Comparison of ENCODE assay signal across 10 cellular contexts in the genomic region with DNA sequence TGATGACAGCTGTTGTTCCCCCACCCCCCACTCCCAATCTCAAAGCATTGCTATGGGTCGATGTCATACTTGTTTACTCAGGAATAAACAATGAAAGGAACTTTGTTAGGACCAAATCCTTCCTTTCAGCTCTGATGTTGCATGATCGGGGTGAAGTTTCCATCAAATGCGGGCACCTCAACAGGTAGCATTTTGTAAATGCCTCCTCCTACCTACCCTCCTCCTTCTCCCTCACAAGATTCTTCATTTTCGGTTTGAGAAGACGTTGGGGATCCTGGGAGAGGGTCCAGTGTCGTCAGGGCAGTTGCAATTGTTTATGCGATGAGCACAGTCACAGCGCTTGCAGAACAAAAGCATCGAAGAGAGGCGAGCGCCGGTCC. TPM values are rescaled to one million over a fixed set of nuclear protein-coding genes. Genes with fewer than 3 reads are reported as not detected.
DNase-seq lines count a peak whose midpoint lies in the region; ATAC-seq and TF ChIP-seq lines count a peak whose summit lies in the region.
"Had no signal": no experiment of that assay in that cellular context is flagged by ENCODE, and none has a peak within 500 bp of the region (broad histone marks: within the 10 kb centered on the region; RNA-seq: fewer than 3 reads in every experiment).

No MANE protein-coding gene starts in this region.

- H3K9me2 ChIP-seq in DOHH2 (replicated peaks; ENCODE audit: control insufficient read depth, low read length) (no peaks in the 10 kb centered on the region), SU-DHL-6 (replicated peaks; ENCODE audit: insufficient read depth, low read length) (no peaks in the 10 kb centered on the region), hepatocyte (replicated peaks; ENCODE audit: insufficient read depth) (no peaks in the 10 kb centered on the region)

- no peak overlapping the region for H3K27ac ChIP-seq in DOHH2 (ENCODE audit: low read depth, low read length)
- H3K27ac ChIP-seq in SU-DHL-6 (ENCODE audit: low read depth, low read length), result no peak overlapping the region
- peak overlapping the region; percentile 79 for H3K27ac ChIP-seq in hepatocyte
- no peak overlapping the region for H3K27ac ChIP-seq in trophoblast cell (ENCODE audit: low read depth, low read length)

- H3K4me1 ChIP-seq in DOHH2 (ENCODE audit: control insufficient read depth, low read length) (peaks cover 15% of the 10 kb centered on the region), hepatocyte (ENCODE audit: insufficient read depth) (peaks cover 8% of the 10 kb centered on the region), trophoblast cell (ENCODE audit: control insufficient read depth in 1 of 2, insufficient read depth in 2 of 2, low read length in 2 of 2) (peaks cover 13 to 22% of the 10 kb centered on the region in 2 experiments)

- no peak overlapping the region for H4K12ac ChIP-seq in trophoblast cell (ENCODE audit: low read depth, low read length)

- H2AFZ ChIP-seq in SU-DHL-6 (ENCODE audit: low read depth, low read length, severe bottlenecking) (no peak overlapping the region), hepatocyte (peak overlapping the region; percentile 79), trophoblast cell (ENCODE audit: insufficient read depth, low read length, poor library complexity) (no peak overlapping the region)

- H3K4me3 ChIP-seq in DOHH2 (ENCODE audit: low read length), result peak overlapping the region; percentile 74
- H3K4me3 ChIP-seq in SU-DHL-6 (ENCODE audit: insufficient read depth, low read length, poor library complexity, severe bottlenecking), result no peak overlapping the region
- H3K4me3 ChIP-seq in hepatocyte, result peak overlapping the region; percentile 86
- H3K4me3 ChIP-seq in trophoblast cell (ENCODE audit: low read depth, low read length), result no peak overlapping the region

- H3K36me3 ChIP-seq in DOHH2 (ENCODE audit: control insufficient read depth, low read length) (no peaks in the 10 kb centered on the region), SU-DHL-6 (ENCODE audit: low read length) (no peaks in the 10 kb centered on the region), hepatocyte (replicated peaks; ENCODE audit: insufficient read depth, low read depth) (no peaks in the 10 kb centered on the region), trophoblast cell (ENCODE audit: control insufficient read depth in 1 of 2, insufficient read depth in 2 of 2, low read length in 2 of 2) (no peaks in the 10 kb centered on the region)

- no peak overlapping the region for H2BK5ac ChIP-seq in trophoblast cell (ENCODE audit: low read depth, low read length, poor library complexity)

- peak overlapping the region; percentile 79 for H3K4me2 ChIP-seq in DOHH2 (ENCODE audit: low read length)
- H3K4me2 ChIP-seq in SU-DHL-6 (ENCODE audit: low read depth, low read length, poor library complexity, severe bottlenecking), result peak overlapping the region; percentile 71
- peak overlapping the region; percentile 94 for H3K4me2 ChIP-seq in hepatocyte
- H3K4me2 ChIP-seq in trophoblast cell (ENCODE audit: low read length), result peak overlapping the region; percentile 67

- H3K23ac ChIP-seq in trophoblast cell (ENCODE audit: low read length), result no peak overlapping the region

- H3F3A ChIP-seq in DOHH2 (ENCODE audit: control insufficient read depth, insufficient read depth), result no peaks in the 10 kb centered on the region
- H3F3A ChIP-seq in SU-DHL-6 (ENCODE audit: insufficient read depth), result no peaks in the 10 kb centered on the region

- DNase-seq in hepatocyte (ENCODE audit: low spot score) (no peak), trophoblast cell (no peak), T1000 (lab: John Stamatoyannopoulos, UW) (no peak), HuH-7 (ENCODE audit: low spot score) (no peak)
- DNase-seq: activated gamma-delta T cell treated with Interleukin-2 at 50 U/mL for 16 hours, GOT3 had no signal

- H3K79me1 ChIP-seq in trophoblast cell (ENCODE audit: low read length), result peaks cover 4% of the 10 kb centered on the region

- no peak overlapping the region for H3K18ac ChIP-seq in trophoblast cell (ENCODE audit: low read length)

- no peak overlapping the region for H2BK12ac ChIP-seq in trophoblast cell (ENCODE audit: low read length)

- H2BK120ac ChIP-seq in trophoblast cell (ENCODE audit: insufficient read depth, low read length, poor library complexity), result no peak overlapping the region

- TF ChIP-seq CTCF in DOHH2 (IDR thresholded peaks at IDR 0.05; ENCODE audit: low read depth, low read length, poor library complexity, severe bottlenecking) (no peak), SU-DHL-6 (IDR thresholded peaks at IDR 0.05; ENCODE audit: insufficient read depth, low read length, poor library complexity, severe bottlenecking) (no peak), hepatocyte (IDR thresholded peaks at IDR 0.05; ENCODE audit: poor library complexity) (no peak)

- no peak overlapping the region for H4K8ac ChIP-seq in trophoblast cell (ENCODE audit: low read depth, low read length)

- H3K9ac ChIP-seq in SU-DHL-6 (ENCODE audit: low read length), result no peak overlapping the region
- H3K9ac ChIP-seq in trophoblast cell (ENCODE audit: low read length), result no peak overlapping the region

- no peak for TF ChIP-seq POLR2A in GM18505 (IDR thresholded peaks at IDR 0.05; ENCODE audit: borderline replicate concordance, extremely low read depth, insufficient read depth, insufficient read length)

- H3K9me3 ChIP-seq in DOHH2 (ENCODE audit: control insufficient read depth, insufficient read depth, low read length) (no peaks in the 10 kb centered on the region), SU-DHL-6 (ENCODE audit: insufficient read depth, low read length) (no peaks in the 10 kb centered on the region), hepatocyte (ENCODE audit: low read depth) (no peaks in the 10 kb centered on the region), trophoblast cell (ENCODE audit: insufficient read depth, low read depth, low read length) (peaks cover 2% of the 10 kb centered on the region)

- H4K91ac ChIP-seq in trophoblast cell (ENCODE audit: low read depth, low read length), result no peak overlapping the region

- H3K4ac ChIP-seq in trophoblast cell (ENCODE audit: low read depth, low read length), result no peak overlapping the region

- 2% methylated on average over 12 of the region's 12 CpGs for WGBS in hepatocyte (ENCODE audit: low lambda C conversion rate, missing lambda C conversion rate)
- no CpG with 5 or more reads among the region's 12 CpGs for WGBS in trophoblast cell (ENCODE audit: extremely low coverage, insufficient coverage, insufficient read length)

- H3K14ac ChIP-seq in trophoblast cell (ENCODE audit: low read length), result no peak overlapping the region

- ATAC-seq in GM18505 (IDR thresholded peaks at IDR 0.05; ENCODE audit: unreplicated experiment), result no peak
- ATAC-seq in HG02610 (IDR thresholded peaks at IDR 0.05; ENCODE audit: unreplicated experiment), result no peak

- H2AK5ac ChIP-seq in trophoblast cell (ENCODE audit: low read length), result no peak overlapping the region

- H3K79me2 ChIP-seq in DOHH2 (ENCODE audit: control insufficient read depth, low read length), result peaks cover 8% of the 10 kb centered on the region
- H3K79me2 ChIP-seq in SU-DHL-6 (ENCODE audit: insufficient read depth, low read length), result no peaks in the 10 kb centered on the region
- H3K79me2 ChIP-seq in hepatocyte, result peaks cover 34% of the 10 kb centered on the region
- H3K79me2 ChIP-seq in trophoblast cell (ENCODE audit: control insufficient read depth, insufficient read depth, low read length, poor library complexity), result peaks cover 2% of the 10 kb centered on the region

- H3K27me3 ChIP-seq in DOHH2 (ENCODE audit: control insufficient read depth, low read length) (peaks cover 29% of the 10 kb centered on the region), SU-DHL-6 (ENCODE audit: low read length) (no peaks in the 10 kb centered on the region), hepatocyte (no peaks in the 10 kb centered on the region), trophoblast cell (ENCODE audit: insufficient read depth, low read length) (no peaks in the 10 kb centered on the region)

- H4K20me1 ChIP-seq in DOHH2 (ENCODE audit: control insufficient read depth, insufficient read depth, low read depth, low read length), result peaks cover 3% of the 10 kb centered on the region; the same call in 1 of the 2 replicates
- no peaks in the 10 kb centered on the region for H4K20me1 ChIP-seq in SU-DHL-6 (ENCODE audit: low read depth, low read length)
- no peaks in the 10 kb centered on the region for H4K20me1 ChIP-seq in hepatocyte (ENCODE audit: insufficient read depth, poor library complexity, severe bottlenecking)

RNA-seq across cellular contexts. Expression of gene HUNK, which starts 0.8 kb away (rescaled TPM):
- 4.4 and 7.1 TPM in 2 replicates for total RNA-seq in hepatocyte
- 7.3 and 10.8 TPM in 2 replicates for polyA plus RNA-seq in hepatocyte
- polyA plus RNA-seq in trophoblast cell (2013), result 4.4 and 4.7 TPM in 2 replicates

Comparison
In these comparisons a context has a peak if more than half of its experiments do, and no peak if none do; other contexts are left out.
1. H3K4me3 ChIP-seq: peak in DOHH2 (single experiment) and hepatocyte (single experiment); none in SU-DHL-6 (single experiment) and trophoblast cell (single experiment).
2. Peak in every context shown above with its lines, with median percentiles within 50 percentile points of each other: H3K4me2 ChIP-seq.